ENCODE assay signal across 19 cellular contexts in the genomic region with DNA sequence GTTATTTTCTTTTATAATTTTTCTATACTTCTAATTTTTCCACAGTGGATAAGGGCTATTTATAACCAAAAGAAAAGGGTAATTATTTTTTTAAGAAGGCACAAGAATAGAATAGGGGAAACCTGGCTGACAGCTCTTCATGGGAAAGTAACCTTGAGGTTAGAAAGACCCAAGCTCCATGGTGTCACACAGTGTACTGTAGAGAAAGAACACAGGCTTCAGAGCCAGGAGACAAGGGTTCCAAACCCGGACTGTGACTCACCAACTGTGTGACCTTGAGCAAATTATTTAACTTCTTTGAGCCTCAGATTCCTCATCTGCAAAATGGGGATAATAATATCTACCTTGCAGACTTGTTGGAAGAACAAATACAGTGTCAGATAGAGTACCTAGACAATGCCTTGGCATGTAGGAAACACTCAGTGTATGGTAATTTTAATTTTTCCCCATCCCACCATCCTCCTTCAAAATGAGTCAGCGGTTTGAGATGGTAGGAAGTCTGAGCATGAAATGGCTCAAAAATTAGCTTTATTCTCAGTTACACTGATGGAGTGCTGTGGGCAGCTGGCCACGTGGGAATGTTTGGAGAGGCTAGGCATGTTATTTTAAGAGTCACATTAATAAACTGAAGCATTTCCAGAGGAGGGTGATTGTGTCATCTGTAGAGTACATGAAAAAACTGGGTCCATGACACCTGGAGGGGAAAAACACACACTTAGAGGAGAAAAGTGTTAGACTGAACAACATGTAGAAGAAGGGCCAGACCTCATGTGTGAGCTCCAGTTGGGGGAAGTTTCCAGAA. TPM values are rescaled to one million over a fixed set of nuclear protein-coding genes. Genes with fewer than 3 reads are reported as not detected.
A peak's percentile ranks its signal among the peaks of the same experiment; 100 is the strongest.
DNase-seq lines count a peak whose midpoint lies in the region; ATAC-seq and TF ChIP-seq lines count a peak whose summit lies in the region.
"Had no signal": no experiment of that assay in that cellular context is flagged by ENCODE, and none has a peak within 500 bp of the region (broad histone marks: within the 10 kb centered on the region; RNA-seq: fewer than 3 reads in every experiment).

No MANE protein-coding gene starts in this region.

- H3K9ac ChIP-seq in colonic mucosa (ENCODE audit: low read depth in 2 of 2, low read length in 2 of 2), result no peak overlapping the region
- H3K9ac ChIP-seq: KMS-11 had no signal

- no peak for TF ChIP-seq POLR2A in gastroesophageal sphincter (IDR thresholded peaks at IDR 0.05)
- TF ChIP-seq POLR2A in stomach (IDR thresholded peaks at IDR 0.05), result no peak

- H3K4me3 ChIP-seq in left ventricle myocardium inferior (no peak overlapping the region), gastroesophageal sphincter (no peak overlapping the region), aorta (ENCODE audit: low read length in 2 of 2) (no peak overlapping the region), stomach (no peak overlapping the region), colonic mucosa (no peak overlapping the region)

- intact Hi-C loops in cardiac septum (cut with DNase I) (no loop called here), left ventricle myocardium inferior (cut with micrococcal nuclease) (no loop called here), aorta (cut with DNase I) (loop anchor here in 1 of 2 donors (2.0 kb wide), 1 partner anchor 38 kb away; the partner anchor contains the start of gene TMEM37), stomach (cut with DNase I; ENCODE audit: low total_unique reads) (no loop called here), colonic mucosa (cut with DNase I) (no loop called here)

- WGBS in gastroesophageal sphincter (ENCODE audit: low coverage in 1 of 2), 2 donors, result 21 to 30% methylated on average over 3 of the region's 3 CpGs
- WGBS in aorta, 2 donors, result 14 to 22% methylated on average over 3 of the region's 3 CpGs
- WGBS in stomach, 5 donors, result 45 to 58% (median 50%) methylated on average over 3 of the region's 3 CpGs

- TF ChIP-seq EP300 in gastroesophageal sphincter (IDR thresholded peaks at IDR 0.05) (no peak), stomach (IDR thresholded peaks at IDR 0.05) (no peak)

- TF ChIP-seq CTCF in left ventricle myocardium inferior (IDR thresholded peaks at IDR 0.05; ENCODE audit: borderline replicate concordance), result no peak
- TF ChIP-seq CTCF in gastroesophageal sphincter (IDR thresholded peaks at IDR 0.05), result no peak
- no peak for TF ChIP-seq CTCF in stomach (IDR thresholded peaks at IDR 0.05)
- no peak for TF ChIP-seq CTCF in colonic mucosa (IDR thresholded peaks at IDR 0.05)

- peak; percentile 52 for ATAC-seq in gastroesophageal sphincter
- peak; percentile 28 for ATAC-seq in aorta (ENCODE audit: low FRiP score)
- ATAC-seq: activated CD8-positive, alpha-beta memory T cell treated with anti-CD3 and anti-CD28 coated beads, Interleukin-2, amount 10 ng/mL, durations not matched to agents 7 days and 5 days; Panc1; WTC11 had no signal

- H3K27me3 ChIP-seq in left ventricle myocardium inferior (ENCODE audit: low read depth) (no peaks in the 10 kb centered on the region), gastroesophageal sphincter (no peaks in the 10 kb centered on the region), aorta (ENCODE audit: control insufficient read depth in 1 of 2, insufficient read depth in 2 of 2, low read length in 1 of 2) (no peaks in the 10 kb centered on the region), stomach (no peaks in the 10 kb centered on the region), colonic mucosa (no peaks in the 10 kb centered on the region)

- DNase-seq in cardiac septum (ENCODE audit: low spot score) (peak; percentile 43), left ventricle myocardium inferior (no peak), NCI-H2029 treated with DMSO at 0.1 percent for 48 hours (lab: John Stamatoyannopoulos, UW) (peak; percentile 41), aorta (peak in 1 of 2 donors; percentile 72), stomach (no peak), colonic mucosa (no peak), RKO (ENCODE audit: low spot score) (no peak)
- DNase-seq: activated CD8-positive, alpha-beta memory T cell treated with anti-CD3 and anti-CD28 coated beads, Interleukin-2, amount 10 ng/mL, durations not matched to agents 7 days and 5 days; activated naive CD4-positive, alpha-beta T cell treated with Interleukin-2 at 50 U/mL for 16 hours; head of caudate nucleus; kidney; NCI-H69; stimulated activated CD4-positive, alpha-beta T cell treated with anti-CD3 and anti-CD28 coated beads, Interleukin-2, amount 100 ng/mL, for 24 hours had no signal

- no peaks in the 10 kb centered on the region for H3K9me3 ChIP-seq in left ventricle myocardium inferior (replicated peaks)
- H3K9me3 ChIP-seq in gastroesophageal sphincter, result no peaks in the 10 kb centered on the region
- H3K9me3 ChIP-seq in aorta (ENCODE audit: control insufficient read depth, low read length), result no peaks in the 10 kb centered on the region
- H3K9me3 ChIP-seq in stomach, result no peaks in the 10 kb centered on the region
- H3K9me3 ChIP-seq in colonic mucosa, result no peaks in the 10 kb centered on the region

- no peaks in the 10 kb centered on the region for H3K36me3 ChIP-seq in left ventricle myocardium inferior
- H3K36me3 ChIP-seq in gastroesophageal sphincter, result no peaks in the 10 kb centered on the region
- H3K36me3 ChIP-seq in aorta (ENCODE audit: control insufficient read depth in 1 of 2, insufficient read depth in 2 of 2, low read length in 1 of 2), result no peaks in the 10 kb centered on the region
- H3K36me3 ChIP-seq in stomach, result no peaks in the 10 kb centered on the region
- H3K36me3 ChIP-seq in colonic mucosa, result no peaks in the 10 kb centered on the region

- H3K4me1 ChIP-seq in left ventricle myocardium inferior (peaks cover 14% of the 10 kb centered on the region), gastroesophageal sphincter (peaks cover 0 to 8% (median 0%) of the 10 kb centered on the region in 3 donors), aorta (ENCODE audit: control insufficient read depth in 1 of 2, insufficient read depth in 2 of 2, low read length in 2 of 2) (peaks cover 0 to 3% of the 10 kb centered on the region in 2 donors), stomach (peaks cover 0 to 14% (median 0%) of the 10 kb centered on the region in 4 donors), colonic mucosa (no peaks in the 10 kb centered on the region)

- H3K27ac ChIP-seq in left ventricle myocardium inferior (replicated peaks), result no peak overlapping the region
- H3K27ac ChIP-seq in gastroesophageal sphincter, result no peak overlapping the region
- peak overlapping the region in 1 of 2 donors; percentile 38 for H3K27ac ChIP-seq in aorta (ENCODE audit: low read depth in 1 of 2, low read length in 2 of 2)
- no peak overlapping the region for H3K27ac ChIP-seq in stomach
- H3K27ac ChIP-seq in colonic mucosa, result no peak overlapping the region
- H3K27ac ChIP-seq: KMS-11 had no signal

RNA-seq across cellular contexts. Expression of gene TMEM37, which starts 36.7 kb away (rescaled TPM):
- total RNA-seq in cardiac septum (1.5 TPM), left ventricle myocardium inferior (2.4 TPM), gastroesophageal sphincter (1 to 10 TPM in 3 of 4 donors, not detected in 1; 3.0 to 8.1 (median 5.2) TPM), aorta (10 to 100 TPM in 1 of 2 donors, 1 to 10 TPM in 1; 5.2 to 11.0 TPM), stomach (10 to 100 TPM in 3 of 5 donors, 1 to 10 TPM in 1, not detected in 1; 5.7 to 27.8 (median 18.9) TPM), colonic mucosa (10 to 100 TPM; 24.3 to 52.1 TPM)
- polyA plus RNA-seq in aorta (10 to 100 TPM in 1 of 2 donors, 1 to 10 TPM in 1; 1.2 to 19.8 TPM), stomach (10 to 100 TPM in 2 of 3 donors, 1 to 10 TPM in 1; 6.7 to 16.4 (median 12.7) TPM)
- total RNA-seq: activated CD8-positive, alpha-beta memory T cell treated with anti-CD3 and anti-CD28 coated beads, Interleukin-2, amount 10 ng/mL, durations not matched to agents 7 days and 5 days had no signal

RNA-seq across cellular contexts. Expression of gene SCTR, which starts 55.9 kb away (rescaled TPM):
- 0.59 TPM for total RNA-seq in cardiac septum
- total RNA-seq in left ventricle myocardium inferior, result 1.2 TPM
- total RNA-seq in gastroesophageal sphincter, result under 1 TPM in 1 of 4 donors, not detected in 3; 0.81 TPM
- total RNA-seq in aorta, result not detected
- under 1 TPM in 1 of 2 donors, not detected in 1; 0.13 TPM for polyA plus RNA-seq in aorta
- 1 to 10 TPM in 1 of 5 donors, under 1 TPM in 2, not detected in 2; 0.18 to 1.4 (median 0.89) TPM for total RNA-seq in stomach
- polyA plus RNA-seq in stomach, result 1 to 10 TPM; 6.7 to 8.6 (median 7.0) TPM
- under 1 TPM; 0.25 to 0.27 TPM for total RNA-seq in colonic mucosa
- total RNA-seq: A673; activated CD8-positive, alpha-beta memory T cell treated with anti-CD3 and anti-CD28 coated beads, Interleukin-2, amount 10 ng/mL, durations not matched to agents 7 days and 5 days; endothelial cell of umbilical vein; WTC11 had no signal
- polyA plus RNA-seq: endothelial cell of umbilical vein had no signal

Comparison
In these comparisons a context has a peak if more than half of its experiments do, and no peak if none do; other contexts are left out.
1. DNase-seq: peak in cardiac septum (single experiment) and NCI-H2029 treated with DMSO at 0.1 percent for 48 hours (single experiment); none in left ventricle myocardium inferior (single experiment), stomach (single experiment), colonic mucosa (single experiment) and RKO (single experiment).